Comparison of ENCODE assay signal across 30 cellular contexts in the genomic region with DNA sequence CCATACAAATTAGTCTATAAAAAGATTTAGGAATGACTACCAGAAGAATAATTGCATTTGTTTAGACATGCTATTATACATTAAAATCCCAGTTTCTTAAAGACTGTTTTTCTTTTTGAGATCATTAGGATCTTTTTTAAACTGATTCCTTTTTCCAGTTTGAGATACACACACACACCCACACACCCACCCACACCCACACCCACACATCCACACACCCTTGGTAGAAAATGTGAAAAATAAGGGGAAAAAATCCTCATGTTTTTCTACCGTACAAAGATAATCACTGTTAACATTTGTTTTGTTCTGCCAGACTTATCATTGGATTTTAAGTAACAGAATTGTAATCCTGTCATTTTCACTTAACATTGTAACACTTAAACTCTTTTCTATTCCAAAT. TPM values are rescaled to one million over a fixed set of nuclear protein-coding genes. Genes with fewer than 3 reads are reported as not detected.
"Had no signal": no experiment of that assay in that cellular context is flagged by ENCODE, and none has a peak within 500 bp of the region (broad histone marks: within the 10 kb centered on the region; RNA-seq: fewer than 3 reads in every experiment).

No MANE protein-coding gene starts in this region.

- H3K9me3 ChIP-seq: neutrophil, pancreas, prostate gland, right lobe of liver, sigmoid colon, suprapubic skin, testis, tibial artery, upper lobe of left lung, vagina had no signal

- H3K4me3 ChIP-seq: pancreas, prostate gland, right lobe of liver, sigmoid colon, suprapubic skin, testis, tibial artery, upper lobe of left lung, vagina had no signal

- H3K27ac ChIP-seq: neutrophil, right lobe of liver, suprapubic skin, testis, vagina had no signal

- H3K9me3 Mint-ChIP-seq: naive thymus-derived CD8-positive, alpha-beta T cell; natural killer cell treated with Interleukin-12 subunit alpha and Interleukin-12 subunit beta and Interleukin-15 and Interleukin-18, amount 100 ng/mL, for 72 hours; nephron progenitor cell; neural crest cell; stimulated activated effector memory CD8-positive, alpha-beta T cell treated with anti-CD3 and anti-CD28 coated beads, Interleukin-12 subunit alpha, Interleukin-12 subunit beta, amount 100 ng/mL, for 72 hours; stimulated activated naive CD8-positive, alpha-beta T cell treated with anti-CD3 and anti-CD28 coated beads, Interleukin-15, amount 100 ng/mL, for 72 hours had no signal

- H3K27ac Mint-ChIP-seq: natural killer cell treated with Interleukin-12 subunit alpha and Interleukin-12 subunit beta and Interleukin-15 and Interleukin-18, amount 100 ng/mL, for 72 hours; nephron progenitor cell; stimulated activated effector memory CD8-positive, alpha-beta T cell treated with anti-CD3 and anti-CD28 coated beads, Interleukin-12 subunit alpha, Interleukin-12 subunit beta, amount 100 ng/mL, for 72 hours; stimulated activated naive CD8-positive, alpha-beta T cell treated with anti-CD3 and anti-CD28 coated beads, Interleukin-15, amount 100 ng/mL, for 72 hours had no signal

- ATAC-seq: naive thymus-derived CD8-positive, alpha-beta T cell; natural killer cell treated with Interleukin-12 subunit alpha and Interleukin-12 subunit beta and Interleukin-15 and Interleukin-18, amount 100 ng/mL, for 72 hours; pancreas; right cardiac atrium; right lobe of liver; stimulated activated effector memory CD8-positive, alpha-beta T cell treated with anti-CD3 and anti-CD28 coated beads, Interleukin-12 subunit alpha, Interleukin-12 subunit beta, amount 100 ng/mL, for 72 hours; stimulated activated naive CD8-positive, alpha-beta T cell treated with anti-CD3 and anti-CD28 coated beads, Interleukin-15, amount 100 ng/mL, for 72 hours; stimulated activated naive CD8-positive, alpha-beta T cell treated with anti-CD3 and anti-CD28 coated beads, Interleukin-15, Interleukin-2, amounts not matched to agents 100 U/mL and 50 U/mL, for 24 hours had no signal

- H3K4me1 Mint-ChIP-seq: stimulated activated effector memory CD8-positive, alpha-beta T cell treated with anti-CD3 and anti-CD28 coated beads, Interleukin-12 subunit alpha, Interleukin-12 subunit beta, amount 100 ng/mL, for 72 hours had no signal

- H3K36me3 ChIP-seq: prostate gland had no signal

- H3K4me3 Mint-ChIP-seq: naive thymus-derived CD8-positive, alpha-beta T cell; natural killer cell treated with Interleukin-12 subunit alpha and Interleukin-12 subunit beta and Interleukin-15 and Interleukin-18, amount 100 ng/mL, for 72 hours; nephron progenitor cell; neural crest cell; stimulated activated effector memory CD8-positive, alpha-beta T cell treated with anti-CD3 and anti-CD28 coated beads, Interleukin-12 subunit alpha, Interleukin-12 subunit beta, amount 100 ng/mL, for 72 hours; stimulated activated naive CD8-positive, alpha-beta T cell treated with anti-CD3 and anti-CD28 coated beads, Interleukin-15, amount 100 ng/mL, for 72 hours had no signal

- H3K4me1 ChIP-seq: prostate gland, testis had no signal

- H3K27me3 Mint-ChIP-seq: naive thymus-derived CD8-positive, alpha-beta T cell; natural killer cell treated with Interleukin-12 subunit alpha and Interleukin-12 subunit beta and Interleukin-15 and Interleukin-18, amount 100 ng/mL, for 72 hours; stimulated activated naive CD8-positive, alpha-beta T cell treated with anti-CD3 and anti-CD28 coated beads, Interleukin-15, amount 100 ng/mL, for 72 hours had no signal

- H3K27me3 ChIP-seq: neutrophil, pancreas, right lobe of liver, sigmoid colon, suprapubic skin, testis, tibial artery, upper lobe of left lung, vagina had no signal

- DNase-seq: naive thymus-derived CD8-positive, alpha-beta T cell; nephron progenitor cell; pancreas; retina; right cardiac atrium; right lobe of liver; sigmoid colon; small intestine; stimulated activated CD4-positive, alpha-beta T cell treated with anti-CD3 and anti-CD28 coated beads, Interleukin-15, amount 100 ng/mL, for 24 hours; stimulated activated CD4-positive, alpha-beta T cell treated with anti-CD3 and anti-CD28 coated beads, Interleukin-2, amount 100 ng/mL, for 24 hours; stimulated activated CD4-positive, alpha-beta T cell treated with anti-CD3 and anti-CD28 coated beads, Interleukin-2, amount 100 ng/mL, for 48 hours; stimulated activated CD4-positive, alpha-beta T cell treated with anti-CD3 and anti-CD28 coated beads, Interleukin-4, amount 100 ng/mL, for 24 hours; stimulated activated naive CD4-positive, alpha-beta T cell; stimulated activated naive CD8-positive, alpha-beta T cell treated with anti-CD3 and anti-CD28 coated beads, Interleukin-15, amount 100 ng/mL, for 72 hours; stimulated activated naive CD8-positive, alpha-beta T cell treated with anti-CD3 and anti-CD28 coated beads, Interleukin-15, Interleukin-2, amounts not matched to agents 100 U/mL and 50 U/mL, for 24 hours; substantia nigra; testis; tibial artery; trophoblast cell; upper lobe of left lung had no signal

RNA-seq across cellular contexts. Expression of a gene that starts 27.1 kb away (rescaled TPM):
- total RNA-seq: natural killer cell treated with Interleukin-12 subunit alpha and Interleukin-12 subunit beta and Interleukin-15 and Interleukin-18, amount 100 ng/mL, for 72 hours; posterior vena cava; pulmonary artery endothelial cell; skeletal muscle tissue; vagina had no signal
